8 cellular contexts compared by ENCODE assay signal in genomic region chr1:23524716-23525401, GRCh38. TPM values are rescaled to one million over a fixed set of nuclear protein-coding genes. Genes with fewer than 3 reads are reported as not detected.
A peak's percentile ranks its signal among the peaks of the same experiment; 100 is the strongest.
DNase-seq lines count a peak whose midpoint lies in the region; ATAC-seq and TF ChIP-seq lines count a peak whose summit lies in the region.

No MANE protein-coding gene starts in this region.

- H3K4me3 ChIP-seq in Karpas-422 (ENCODE audit: low read length) (no peak overlapping the region), adrenal gland (no peak overlapping the region)

- TF ChIP-seq POLR2A in adrenal gland (IDR thresholded peaks at IDR 0.05), result no peak

- peaks cover 55% of the 10 kb centered on the region for H3K4me1 ChIP-seq in Karpas-422 (ENCODE audit: low read length)
- H3K4me1 ChIP-seq in adrenal gland (replicated peaks in 1 of 2), result peaks cover 7 to 13% of the 10 kb centered on the region in 2 donors

- TF ChIP-seq CTCF in glutamatergic neuron (IDR thresholded peaks at IDR 0.05; ENCODE audit: partially characterized antibody, unreplicated experiment) (no peak), adrenal gland (IDR thresholded peaks at IDR 0.05) (no peak)

- H3K36me3 ChIP-seq in Karpas-422 (ENCODE audit: insufficient read depth, low read length) (peaks cover 18% of the 10 kb centered on the region), adrenal gland (replicated peaks in 1 of 2) (no peaks in the 10 kb centered on the region)

- peaks cover 10% of the 10 kb centered on the region; the same call in 1 of the 2 replicates for H4K20me1 ChIP-seq in Karpas-422 (ENCODE audit: insufficient read depth, low read depth, low read length)

- peaks cover 11% of the 10 kb centered on the region for H3K27me3 Mint-ChIP-seq in glutamatergic neuron (ENCODE audit: unreplicated experiment)

- DNase-seq in D341Med (ENCODE audit: low spot score), result peak; percentile 58
- no peak for DNase-seq in Karpas-422
- DNase-seq in SHP77 treated with DMSO at 0.1 percent for 48 hours (lab: John Stamatoyannopoulos, UW), result peak; percentile 63
- DNase-seq in glutamatergic neuron, result no peak
- DNase-seq in medulla oblongata (ENCODE audit: extremely low spot score), result no peak
- DNase-seq in adrenal gland, result no peak
- DNase-seq in T1000 (lab: John Stamatoyannopoulos, UW), result no peak

- H3K27me3 ChIP-seq in Karpas-422 (ENCODE audit: low read length), result no peaks in the 10 kb centered on the region
- H3K27me3 ChIP-seq in adrenal gland, result no peaks in the 10 kb centered on the region

- ATAC-seq in GM18498 (IDR thresholded peaks at IDR 0.05; ENCODE audit: unreplicated experiment), result no peak

- H3K9ac ChIP-seq in Karpas-422 (ENCODE audit: low read length), result peak overlapping the region; percentile 44

- peaks cover 11% of the 10 kb centered on the region for H3K9me3 Mint-ChIP-seq in glutamatergic neuron (ENCODE audit: unreplicated experiment)

- H3K9me2 ChIP-seq in Karpas-422 (replicated peaks; ENCODE audit: insufficient read depth, low read length), result no peaks in the 10 kb centered on the region

- H3K4me1 Mint-ChIP-seq in glutamatergic neuron (ENCODE audit: low read depth, unreplicated experiment), result peaks cover 16% of the 10 kb centered on the region

- H3K36me3 Mint-ChIP-seq in glutamatergic neuron (ENCODE audit: unreplicated experiment), result no peaks in the 10 kb centered on the region

- peak overlapping the region; percentile 23 for H3K4me2 ChIP-seq in Karpas-422 (ENCODE audit: low read depth, low read length, poor library complexity, severe bottlenecking)

- peak overlapping the region; percentile 74 for H3K27ac ChIP-seq in Karpas-422 (ENCODE audit: low read length)
- no peak overlapping the region for H3K27ac ChIP-seq in adrenal gland

- WGBS in adrenal gland, 4 donors, result 64 to 74% (median 68%) methylated on average over 4 to 9 of the region's 9 CpGs

- intact Hi-C loops in adrenal gland (cut with DNase I), result loop anchor here in 1 of 2 donors (5.0 kb wide), 1 partner anchor 33 kb away; no protein-coding TSS in a partner anchor

- no peak overlapping the region for H2AFZ ChIP-seq in Karpas-422 (ENCODE audit: low read length)

- H3K79me2 ChIP-seq in Karpas-422 (ENCODE audit: low read length), result peaks cover 58% of the 10 kb centered on the region

- H3K4me3 Mint-ChIP-seq in glutamatergic neuron (ENCODE audit: unreplicated experiment), result peak overlapping the region; percentile 40

- H3K9me3 ChIP-seq in Karpas-422 (ENCODE audit: low read length) (no peaks in the 10 kb centered on the region), adrenal gland (replicated peaks in 1 of 3) (no peaks in the 10 kb centered on the region)

- H3K27ac Mint-ChIP-seq in glutamatergic neuron (ENCODE audit: unreplicated experiment), result peak overlapping the region; percentile 82

RNA-seq across cellular contexts. Expression of gene E2F2, which starts 6.2 kb away (rescaled TPM):
- total RNA-seq in Karpas-422 (2014; rRNA removed; shearing (Covaris generic); ENCODE audit: low replicate concordance), result 6.6 and 8.0 TPM in 2 replicates
- total RNA-seq in glutamatergic neuron (ENCODE audit: unreplicated experiment) (5.4 TPM), adrenal gland (under 1 TPM in 7 of 8 donors, not detected in 1; 0.12 to 0.88 (median 0.45) TPM)
- under 1 TPM; 0.07 to 0.35 (median 0.16) TPM for polyA plus RNA-seq in adrenal gland

RNA-seq across cellular contexts. Expression of gene ID3, which starts 34.4 kb away (rescaled TPM):
- 32.0 and 33.0 TPM in 2 replicates for total RNA-seq in Karpas-422 (2014; rRNA removed; shearing (Covaris generic); ENCODE audit: low replicate concordance)
- total RNA-seq in glutamatergic neuron (ENCODE audit: unreplicated experiment), result 10.9 TPM
- 100 to 1,000 TPM in 5 of 8 donors, 10 to 100 TPM in 3; 55.3 to 213 (median 118) TPM for total RNA-seq in adrenal gland
- polyA plus RNA-seq in adrenal gland, result 100 to 1,000 TPM in 2 of 3 donors, 10 to 100 TPM in 1; 28.8 to 133 (median 114) TPM

RNA-seq across cellular contexts. Expression of gene ASAP3, which starts 40.9 kb away (rescaled TPM):
- 0.60 and 0.61 TPM in 2 replicates for total RNA-seq in Karpas-422 (2014; rRNA removed; shearing (Covaris generic); ENCODE audit: low replicate concordance)
- 53.5 TPM for total RNA-seq in glutamatergic neuron (ENCODE audit: unreplicated experiment)
- 100 to 1,000 TPM in 2 of 8 donors, 10 to 100 TPM in 6; 47.6 to 122 (median 77.3) TPM for total RNA-seq in adrenal gland
- 100 to 1,000 TPM in 1 of 3 donors, 10 to 100 TPM in 2; 22.4 to 117 (median 81.0) TPM for polyA plus RNA-seq in adrenal gland

Comparison
In these comparisons a context has a peak if more than half of its experiments do, and no peak if none do; other contexts are left out.
1. DNase-seq: peak in D341Med (single experiment) and SHP77 treated with DMSO at 0.1 percent for 48 hours (single experiment); none in Karpas-422 (single experiment), glutamatergic neuron (single experiment), medulla oblongata (single experiment), adrenal gland (0 of 7) and T1000 (single experiment).
2. RNA of gene ASAP3, which starts 40.9 kb away (total RNA-seq): 47.6 to 122 TPM in adrenal gland and 53.5 TPM in glutamatergic neuron (single experiment); 0.60 to 0.61 TPM in Karpas-422; every median in the first group is over 10 times any median in the second.